8 cellular contexts compared by ENCODE assay signal in genomic region chr6:26043389-26044139, GRCh38. TPM values are rescaled to one million over a fixed set of nuclear protein-coding genes. Genes with fewer than 3 reads are reported as not detected.
DNase-seq lines count a peak whose midpoint lies in the region; ATAC-seq and TF ChIP-seq lines count a peak whose summit lies in the region.

No MANE protein-coding gene starts in this region.

- peak overlapping the region; percentile 88 for H3K4me3 Mint-ChIP-seq in endothelial cell (ENCODE audit: unreplicated experiment)

- DNase-seq in NCI-H2171 (lab: John Stamatoyannopoulos, UW) (peak; percentile 92), endothelial cell (ENCODE audit: low spot score) (peak; percentile 51), mucosa of descending colon (peak; percentile 69 to 85 (median 71)), NCI-H345 treated with DMSO at 0.1 percent for 48 hours (lab: John Stamatoyannopoulos, UW; ENCODE audit: unreplicated experiment) (no peak)
- DNase-seq in activated CD8-positive, alpha-beta memory T cell treated with anti-CD3 and anti-CD28 coated beads for 24 hours: peak; percentile 87

- peak; percentile 70 for ATAC-seq in GM18502 (IDR thresholded peaks at IDR 0.05; ENCODE audit: poor library complexity, unreplicated experiment)
- ATAC-seq in HG02884 (IDR thresholded peaks at IDR 0.05; ENCODE audit: unreplicated experiment): peak; percentile 68
- peak; percentile 84 for ATAC-seq in mucosa of descending colon

- intact Hi-C loops in mucosa of descending colon (cut with DNase I, micrococcal nuclease): no loop called here

- H3K4me3 ChIP-seq in mucosa of descending colon: no peak overlapping the region

- peaks cover 13% of the 10 kb centered on the region for H3K4me1 ChIP-seq in mucosa of descending colon (ENCODE audit: low read depth)

- H3K36me3 ChIP-seq in mucosa of descending colon (ENCODE audit: low read depth): no peaks in the 10 kb centered on the region

- H3K9me3 Mint-ChIP-seq in endothelial cell (ENCODE audit: unreplicated experiment): no peaks in the 10 kb centered on the region

- H3K27ac ChIP-seq in temporal lobe (ENCODE audit: low read depth, low read length): peak overlapping the region; percentile 98

- peak overlapping the region; percentile 88 for H3K27ac Mint-ChIP-seq in endothelial cell (ENCODE audit: unreplicated experiment)

- H3K9me3 ChIP-seq in mucosa of descending colon: no peaks in the 10 kb centered on the region

- peaks cover 2% of the 10 kb centered on the region for H3K27me3 Mint-ChIP-seq in endothelial cell (ENCODE audit: unreplicated experiment)

- H3K36me3 Mint-ChIP-seq in endothelial cell (ENCODE audit: low read depth, unreplicated experiment): no peaks in the 10 kb centered on the region

- TF ChIP-seq CTCF in endothelial cell (IDR thresholded peaks at IDR 0.05; ENCODE audit: unreplicated experiment): no peak
- no peak for TF ChIP-seq CTCF in mucosa of descending colon (IDR thresholded peaks at IDR 0.05)

- H3K4me1 Mint-ChIP-seq in endothelial cell (ENCODE audit: unreplicated experiment): peaks cover 3% of the 10 kb centered on the region

RNA-seq across cellular contexts. Expression of gene HFE, which starts 43.7 kb away (rescaled TPM):
- total RNA-seq in endothelial cell (ENCODE audit: unreplicated experiment): 1.2 TPM
- 10 to 100 TPM in 2 of 3 donors, 1 to 10 TPM in 1; 8.9 to 12.0 (median 11.1) TPM for total RNA-seq in mucosa of descending colon
- total RNA-seq in temporal lobe: 1.2 TPM
